8 cellular contexts compared by ENCODE assay signal in the genomic region with DNA sequence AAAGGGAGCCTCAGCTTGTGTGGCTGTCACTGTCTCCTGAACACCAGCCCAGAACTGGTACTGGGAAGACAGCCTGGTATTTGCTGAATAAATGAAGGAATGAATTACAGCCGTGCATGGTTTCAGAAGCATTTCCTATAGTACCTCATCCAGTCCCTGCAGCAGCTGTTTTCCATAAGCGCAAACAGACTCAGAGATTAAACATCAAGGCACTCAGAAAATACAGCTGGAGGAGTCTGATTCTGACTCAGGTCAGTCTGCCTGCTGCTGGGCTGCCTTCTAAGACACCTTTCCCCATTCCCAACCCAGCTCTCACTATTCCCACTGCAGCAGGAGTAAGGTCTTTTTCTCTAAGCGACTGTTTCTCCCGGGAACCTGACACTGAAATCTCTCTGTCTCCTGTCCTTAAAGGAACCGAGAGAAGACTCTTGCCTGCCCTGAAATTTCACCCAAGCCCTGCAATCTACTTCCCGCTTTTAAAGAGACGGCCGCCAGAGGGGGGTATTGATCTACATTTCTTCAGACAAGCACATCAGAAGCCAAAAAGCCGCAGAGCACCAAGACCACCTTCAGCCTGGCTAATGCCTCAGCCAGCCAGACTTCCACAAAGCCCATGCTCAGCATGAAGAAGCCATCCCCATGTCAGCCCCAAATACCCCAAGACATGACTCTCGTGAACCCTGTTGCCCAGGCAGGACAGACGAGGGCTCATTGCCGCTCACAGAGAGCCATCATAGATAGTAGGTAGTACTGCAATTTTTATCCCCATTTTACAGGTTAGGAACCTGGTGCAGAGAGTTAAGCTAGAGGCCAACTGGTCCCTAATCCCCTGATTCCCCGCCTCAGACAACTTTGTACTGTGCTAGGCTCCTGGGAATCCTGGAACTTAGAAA. TPM values are rescaled to one million over a fixed set of nuclear protein-coding genes. Genes with fewer than 3 reads are reported as not detected.
DNase-seq lines count a peak whose midpoint lies in the region; ATAC-seq lines count a peak whose summit lies in the region.

No MANE protein-coding gene starts in this region.

- DNase-seq in Caki2 (ENCODE audit: low read depth), result peak; percentile 75
- peak; percentile 81 for DNase-seq in H7
- peak; percentile 81 for DNase-seq in NCI-H2227 (lab: John Stamatoyannopoulos, UW; ENCODE audit: unreplicated experiment)
- DNase-seq in activated CD4-positive, CD25-positive, alpha-beta regulatory T cell treated with anti-CD3 and anti-CD28 coated beads, Interleukin-2, amount 50 U/mL, for 72 hours, result peak; percentile 58
- DNase-seq in cerebellar cortex (ENCODE audit: low spot score), result peak; percentile 61
- DNase-seq in left colon, result peak; percentile 30 to 79
- DNase-seq in stimulated activated CD4-positive, alpha-beta T cell treated with anti-CD3 and anti-CD28 coated beads, Interleukin-2, amount 100 ng/mL, for 48 hours, result peak; percentile 64 to 65

- no peak overlapping the region for H3K4me3 ChIP-seq in H7 (ENCODE audit: insufficient read depth, low read depth, low read length)

- in situ Hi-C loops in Caki2 (cut with HindIII; ENCODE audit: low pct_unique_long_range_greater_than_20kb, low sequenced_read_pairs), result no loop called here

- intact Hi-C loops in left colon (cut with DNase I, micrococcal nuclease), result no loop called here

- H3K27me3 ChIP-seq in H7 (ENCODE audit: control insufficient read depth, insufficient read depth, low read length), result no peaks in the 10 kb centered on the region

- no peak for ATAC-seq in left colon
- ATAC-seq in HG03469 (IDR thresholded peaks at IDR 0.05; ENCODE audit: unreplicated experiment), result no peak

- no peaks in the 10 kb centered on the region for H3K36me3 ChIP-seq in H7 (replicated peaks; ENCODE audit: control insufficient read depth, insufficient read depth, low read length)

RNA-seq across cellular contexts. Expression of a gene that starts 5.4 kb away (rescaled TPM):
- not detected in 2 replicates for total RNA-seq in Caki2 (2014; rRNA removed; shearing (Covaris generic); ENCODE audit: low replicate concordance)
- total RNA-seq in H7 (2014; rRNA removed; shearing (Covaris generic)), result 0.07 TPM in 1 of 2 replicates, not detected in the other
- total RNA-seq in left colon, result under 1 TPM in 1 of 2 donors, not detected in 1; 0.21 TPM
